ENCODE assay signal across 10 cellular contexts in genomic region chr6:143579703-143580102, GRCh38.
A peak's percentile ranks its signal among the peaks of the same experiment; 100 is the strongest.
DNase-seq lines count a peak whose midpoint lies in the region; ATAC-seq and TF ChIP-seq lines count a peak whose summit lies in the region.
"Had no signal": no experiment of that assay in that cellular context is flagged by ENCODE, and none has a peak within 500 bp of the region (broad histone marks: within the 10 kb centered on the region; RNA-seq: fewer than 3 reads in every experiment).

No MANE protein-coding gene starts in this region.

- no peaks in the 10 kb centered on the region for H3K36me3 ChIP-seq in uterus
- no peaks in the 10 kb centered on the region for H3K36me3 ChIP-seq in left lung

- H3K27me3 ChIP-seq in uterus: no peaks in the 10 kb centered on the region
- no peaks in the 10 kb centered on the region for H3K27me3 ChIP-seq in left lung

- H3K9me3 ChIP-seq in uterus (no peaks in the 10 kb centered on the region), left lung (no peaks in the 10 kb centered on the region)

- no peak for TF ChIP-seq CTCF in uterus (IDR thresholded peaks at IDR 0.05)
- TF ChIP-seq CTCF in left lung (IDR thresholded peaks at IDR 0.05): no peak

- intact Hi-C loops in uterus (cut with DNase I; ENCODE audit: low total_unique reads) (no loop called here), left lung (cut with DNase I) (no loop called here)

- H3K4me3 ChIP-seq in uterus: no peak overlapping the region
- H3K4me3 ChIP-seq in left lung: no peak overlapping the region
- H3K4me3 ChIP-seq: skin epidermis had no signal

- DNase-seq in M059J (ENCODE audit: low read depth) (peak; percentile 90), dermis blood vessel endothelial cell (peak; percentile 87), iris pigment epithelial cell (ENCODE audit: low read depth) (peak; percentile 93), uterus (peak; percentile 36 to 52), left lung (no peak), NCI-H526 (lab: John Stamatoyannopoulos, UW) (no peak)
- DNase-seq: head of caudate nucleus had no signal

- H3K4me1 ChIP-seq in uterus: no peaks in the 10 kb centered on the region
- peaks cover 0 to 2% of the 10 kb centered on the region in 2 donors for H3K4me1 ChIP-seq in left lung

- ATAC-seq in HG03196 (IDR thresholded peaks at IDR 0.05; ENCODE audit: unreplicated experiment) (no peak), left lung (no peak), HG03442 (IDR thresholded peaks at IDR 0.05; ENCODE audit: unreplicated experiment) (no peak)

- H3K27ac ChIP-seq in uterus: no peak overlapping the region
- H3K27ac ChIP-seq in left lung: no peak overlapping the region
- H3K27ac ChIP-seq: skin epidermis had no signal

- no peak for TF ChIP-seq POLR2A in uterus (IDR thresholded peaks at IDR 0.05)

Comparison
In these comparisons a context has a peak if more than half of its experiments do, and no peak if none do; other contexts are left out.
1. DNase-seq: peak in M059J (single experiment), dermis blood vessel endothelial cell (single experiment), iris pigment epithelial cell (single experiment) and uterus (2 of 2); none in left lung (0 of 2) and NCI-H526 (0 of 2).